In genomic region chr14:63091394-63091996, GRCh38 we compare ENCODE assay signal across 2 cellular contexts.
TF ChIP-seq lines count a peak whose summit lies in the region.

No MANE protein-coding gene starts in this region.

TF ChIP-seq in HepG2, 621 proteins besides CTCF, POLR2A, EP300 and RAD21:
- TF ChIP-seq, protein P1, sequence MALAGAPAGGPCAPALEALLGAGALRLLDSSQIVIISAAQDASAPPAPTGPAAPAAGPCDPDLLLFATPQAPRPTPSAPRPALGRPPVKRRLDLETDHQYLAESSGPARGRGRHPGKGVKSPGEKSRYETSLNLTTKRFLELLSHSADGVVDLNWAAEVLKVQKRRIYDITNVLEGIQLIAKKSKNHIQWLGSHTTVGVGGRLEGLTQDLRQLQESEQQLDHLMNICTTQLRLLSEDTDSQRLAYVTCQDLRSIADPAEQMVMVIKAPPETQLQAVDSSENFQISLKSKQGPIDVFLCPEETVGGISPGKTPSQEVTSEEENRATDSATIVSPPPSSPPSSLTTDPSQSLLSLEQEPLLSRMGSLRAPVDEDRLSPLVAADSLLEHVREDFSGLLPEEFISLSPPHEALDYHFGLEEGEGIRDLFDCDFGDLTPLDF (CRISPR knock-in tag; IDR thresholded peaks at IDR 0.05) = no peak
- TF ChIP-seq PCBP1 (IDR thresholded peaks at IDR 0.05; ENCODE audit: borderline replicate concordance, low read depth, low read length) (0 out of 2 replicates have a peak, but pooled peaks have one; percentile 40), HNRNPK (IDR thresholded peaks at IDR 0.05; ENCODE audit: low read depth, low read length, poor library complexity, severe bottlenecking) (peak; percentile 93)

TF ChIP-seq in WTC11, 78 proteins besides CTCF, POLR2A, EP300 and RAD21:
- TF ChIP-seq ZNF671 (CRISPR knock-in tag; IDR thresholded peaks at IDR 0.05) (no peak), ARID4B (CRISPR knock-in tag; IDR thresholded peaks at IDR 0.05; ENCODE audit: borderline replicate concordance) (no peak), NR3C1 (CRISPR knock-in tag; conservative IDR thresholded peaks at IDR 0.05; ENCODE audit: low read depth) (no peak), ZNF317 (CRISPR knock-in tag; IDR thresholded peaks at IDR 0.05; ENCODE audit: borderline replicate concordance, low read depth) (no peak), MLX (CRISPR knock-in tag; IDR thresholded peaks at IDR 0.05) (no peak), SMAD3 (CRISPR knock-in tag; IDR thresholded peaks at IDR 0.05; ENCODE audit: borderline replicate concordance) (no peak), AFF4 (CRISPR knock-in tag; IDR thresholded peaks at IDR 0.05; ENCODE audit: borderline replicate concordance) (no peak), ZNF512 (CRISPR knock-in tag; IDR thresholded peaks at IDR 0.05; ENCODE audit: borderline replicate concordance) (no peak), NFATC4 (CRISPR knock-in tag; IDR thresholded peaks at IDR 0.05) (no peak)
- TF ChIP-seq, protein P2, sequence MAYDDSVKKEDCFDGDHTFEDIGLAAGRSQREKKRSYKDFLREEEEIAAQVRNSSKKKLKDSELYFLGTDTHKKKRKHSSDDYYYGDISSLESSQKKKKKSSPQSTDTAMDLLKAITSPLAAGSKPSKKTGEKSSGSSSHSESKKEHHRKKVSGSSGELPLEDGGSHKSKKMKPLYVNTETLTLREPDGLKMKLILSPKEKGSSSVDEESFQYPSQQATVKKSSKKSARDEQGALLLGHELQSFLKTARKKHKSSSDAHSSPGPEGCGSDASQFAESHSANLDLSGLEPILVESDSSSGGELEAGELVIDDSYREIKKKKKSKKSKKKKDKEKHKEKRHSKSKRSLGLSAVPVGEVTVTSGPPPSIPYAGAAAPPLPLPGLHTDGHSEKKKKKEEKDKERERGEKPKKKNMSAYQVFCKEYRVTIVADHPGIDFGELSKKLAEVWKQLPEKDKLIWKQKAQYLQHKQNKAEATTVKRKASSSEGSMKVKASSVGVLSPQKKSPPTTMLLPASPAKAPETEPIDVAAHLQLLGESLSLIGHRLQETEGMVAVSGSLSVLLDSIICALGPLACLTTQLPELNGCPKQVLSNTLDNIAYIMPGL (CRISPR knock-in tag; IDR thresholded peaks at IDR 0.05) = no peak
